Comparison of ENCODE assay signal across 2 cellular contexts in the genomic region with DNA sequence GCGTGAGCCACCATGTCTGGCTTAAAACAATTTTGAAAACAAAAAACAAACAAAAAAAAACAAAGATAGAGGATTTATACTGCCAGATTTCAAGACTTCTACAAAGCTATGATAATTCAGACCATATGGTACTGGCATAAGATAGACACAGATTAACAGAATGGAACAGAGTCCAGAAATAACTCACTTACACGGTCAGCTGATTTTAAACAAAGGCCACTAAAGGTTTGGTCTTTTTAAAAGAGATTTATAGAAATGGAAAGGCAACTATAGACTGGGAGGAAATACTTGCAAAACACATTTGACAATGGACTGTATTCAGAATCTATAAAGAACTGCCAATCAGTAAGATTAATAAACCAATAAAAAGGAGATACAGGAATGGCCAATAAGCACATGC.
A peak's percentile ranks its signal among the peaks of the same experiment; 100 is the strongest.
TF ChIP-seq lines count a peak whose summit lies in the region.

No MANE protein-coding gene starts in this region.

TF ChIP-seq in GM23338, 12 proteins besides CTCF, POLR2A, EP300 and RAD21 (continues in another document):
- TF ChIP-seq ZNF114 (CRISPR knock-in tag; IDR thresholded peaks at IDR 0.05): no peak
- TF ChIP-seq, protein P1, sequence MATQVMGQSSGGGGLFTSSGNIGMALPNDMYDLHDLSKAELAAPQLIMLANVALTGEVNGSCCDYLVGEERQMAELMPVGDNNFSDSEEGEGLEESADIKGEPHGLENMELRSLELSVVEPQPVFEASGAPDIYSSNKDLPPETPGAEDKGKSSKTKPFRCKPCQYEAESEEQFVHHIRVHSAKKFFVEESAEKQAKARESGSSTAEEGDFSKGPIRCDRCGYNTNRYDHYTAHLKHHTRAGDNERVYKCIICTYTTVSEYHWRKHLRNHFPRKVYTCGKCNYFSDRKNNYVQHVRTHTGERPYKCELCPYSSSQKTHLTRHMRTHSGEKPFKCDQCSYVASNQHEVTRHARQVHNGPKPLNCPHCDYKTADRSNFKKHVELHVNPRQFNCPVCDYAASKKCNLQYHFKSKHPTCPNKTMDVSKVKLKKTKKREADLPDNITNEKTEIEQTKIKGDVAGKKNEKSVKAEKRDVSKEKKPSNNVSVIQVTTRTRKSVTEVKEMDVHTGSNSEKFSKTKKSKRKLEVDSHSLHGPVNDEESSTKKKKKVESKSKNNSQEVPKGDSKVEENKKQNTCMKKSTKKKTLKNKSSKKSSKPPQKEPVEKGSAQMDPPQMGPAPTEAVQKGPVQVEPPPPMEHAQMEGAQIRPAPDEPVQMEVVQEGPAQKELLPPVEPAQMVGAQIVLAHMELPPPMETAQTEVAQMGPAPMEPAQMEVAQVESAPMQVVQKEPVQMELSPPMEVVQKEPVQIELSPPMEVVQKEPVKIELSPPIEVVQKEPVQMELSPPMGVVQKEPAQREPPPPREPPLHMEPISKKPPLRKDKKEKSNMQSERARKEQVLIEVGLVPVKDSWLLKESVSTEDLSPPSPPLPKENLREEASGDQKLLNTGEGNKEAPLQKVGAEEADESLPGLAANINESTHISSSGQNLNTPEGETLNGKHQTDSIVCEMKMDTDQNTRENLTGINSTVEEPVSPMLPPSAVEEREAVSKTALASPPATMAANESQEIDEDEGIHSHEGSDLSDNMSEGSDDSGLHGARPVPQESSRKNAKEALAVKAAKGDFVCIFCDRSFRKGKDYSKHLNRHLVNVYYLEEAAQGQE (IDR thresholded peaks at IDR 0.05; ENCODE audit: unreplicated experiment): no peak
- no peak for TF ChIP-seq CREB1 (CRISPR knock-in tag; IDR thresholded peaks at IDR 0.05; ENCODE audit: low read depth)
- TF ChIP-seq, protein P2, sequence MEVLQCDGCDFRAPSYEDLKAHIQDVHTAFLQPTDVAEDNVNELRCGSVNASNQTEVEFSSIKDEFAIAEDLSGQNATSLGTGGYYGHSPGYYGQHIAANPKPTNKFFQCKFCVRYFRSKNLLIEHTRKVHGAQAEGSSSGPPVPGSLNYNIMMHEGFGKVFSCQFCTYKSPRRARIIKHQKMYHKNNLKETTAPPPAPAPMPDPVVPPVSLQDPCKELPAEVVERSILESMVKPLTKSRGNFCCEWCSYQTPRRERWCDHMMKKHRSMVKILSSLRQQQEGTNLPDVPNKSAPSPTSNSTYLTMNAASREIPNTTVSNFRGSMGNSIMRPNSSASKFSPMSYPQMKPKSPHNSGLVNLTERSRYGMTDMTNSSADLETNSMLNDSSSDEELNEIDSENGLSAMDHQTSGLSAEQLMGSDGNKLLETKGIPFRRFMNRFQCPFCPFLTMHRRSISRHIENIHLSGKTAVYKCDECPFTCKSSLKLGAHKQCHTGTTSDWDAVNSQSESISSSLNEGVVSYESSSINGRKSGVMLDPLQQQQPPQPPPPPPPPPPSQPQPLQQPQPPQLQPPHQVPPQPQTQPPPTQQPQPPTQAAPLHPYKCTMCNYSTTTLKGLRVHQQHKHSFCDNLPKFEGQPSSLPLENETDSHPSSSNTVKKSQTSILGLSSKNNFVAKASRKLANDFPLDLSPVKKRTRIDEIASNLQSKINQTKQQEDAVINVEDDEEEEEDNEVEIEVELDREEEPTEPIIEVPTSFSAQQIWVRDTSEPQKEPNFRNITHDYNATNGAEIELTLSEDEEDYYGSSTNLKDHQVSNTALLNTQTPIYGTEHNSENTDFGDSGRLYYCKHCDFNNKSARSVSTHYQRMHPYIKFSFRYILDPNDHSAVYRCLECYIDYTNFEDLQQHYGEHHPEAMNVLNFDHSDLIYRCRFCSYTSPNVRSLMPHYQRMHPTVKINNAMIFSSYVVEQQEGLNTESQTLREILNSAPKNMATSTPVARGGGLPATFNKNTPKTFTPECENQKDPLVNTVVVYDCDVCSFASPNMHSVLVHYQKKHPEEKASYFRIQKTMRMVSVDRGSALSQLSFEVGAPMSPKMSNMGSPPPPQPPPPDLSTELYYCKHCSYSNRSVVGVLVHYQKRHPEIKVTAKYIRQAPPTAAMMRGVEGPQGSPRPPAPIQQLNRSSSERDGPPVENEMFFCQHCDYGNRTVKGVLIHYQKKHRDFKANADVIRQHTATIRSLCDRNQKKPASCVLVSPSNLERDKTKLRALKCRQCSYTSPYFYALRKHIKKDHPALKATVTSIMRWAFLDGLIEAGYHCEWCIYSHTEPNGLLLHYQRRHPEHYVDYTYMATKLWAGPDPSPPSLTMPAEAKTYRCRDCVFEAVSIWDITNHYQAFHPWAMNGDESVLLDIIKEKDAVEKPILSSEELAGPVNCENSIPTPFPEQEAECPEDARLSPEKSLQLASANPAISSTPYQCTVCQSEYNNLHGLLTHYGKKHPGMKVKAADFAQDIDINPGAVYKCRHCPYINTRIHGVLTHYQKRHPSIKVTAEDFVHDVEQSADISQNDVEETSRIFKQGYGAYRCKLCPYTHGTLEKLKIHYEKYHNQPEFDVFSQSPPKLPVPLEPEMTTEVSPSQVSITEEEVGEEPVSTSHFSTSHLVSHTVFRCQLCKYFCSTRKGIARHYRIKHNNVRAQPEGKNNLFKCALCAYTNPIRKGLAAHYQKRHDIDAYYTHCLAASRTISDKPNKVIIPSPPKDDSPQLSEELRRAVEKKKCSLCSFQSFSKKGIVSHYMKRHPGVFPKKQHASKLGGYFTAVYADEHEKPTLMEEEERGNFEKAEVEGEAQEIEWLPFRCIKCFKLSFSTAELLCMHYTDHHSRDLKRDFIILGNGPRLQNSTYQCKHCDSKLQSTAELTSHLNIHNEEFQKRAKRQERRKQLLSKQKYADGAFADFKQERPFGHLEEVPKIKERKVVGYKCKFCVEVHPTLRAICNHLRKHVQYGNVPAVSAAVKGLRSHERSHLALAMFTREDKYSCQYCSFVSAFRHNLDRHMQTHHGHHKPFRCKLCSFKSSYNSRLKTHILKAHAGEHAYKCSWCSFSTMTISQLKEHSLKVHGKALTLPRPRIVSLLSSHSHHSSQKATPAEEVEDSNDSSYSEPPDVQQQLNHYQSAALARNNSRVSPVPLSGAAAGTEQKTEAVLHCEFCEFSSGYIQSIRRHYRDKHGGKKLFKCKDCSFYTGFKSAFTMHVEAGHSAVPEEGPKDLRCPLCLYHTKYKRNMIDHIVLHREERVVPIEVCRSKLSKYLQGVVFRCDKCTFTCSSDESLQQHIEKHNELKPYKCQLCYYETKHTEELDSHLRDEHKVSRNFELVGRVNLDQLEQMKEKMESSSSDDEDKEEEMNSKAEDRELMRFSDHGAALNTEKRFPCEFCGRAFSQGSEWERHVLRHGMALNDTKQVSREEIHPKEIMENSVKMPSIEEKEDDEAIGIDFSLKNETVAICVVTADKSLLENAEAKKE (CRISPR knock-in tag; IDR thresholded peaks at IDR 0.05): no peak
- TF ChIP-seq POLR2AphosphoS5 (IDR thresholded peaks at IDR 0.05; ENCODE audit: low read depth): no peak
- no peak for TF ChIP-seq JUNB (IDR thresholded peaks at IDR 0.05; ENCODE audit: unreplicated experiment)
- no peak for TF ChIP-seq EZH2 (IDR thresholded peaks at IDR 0.05; ENCODE audit: low read depth, unreplicated experiment)
- TF ChIP-seq EZH2phosphoT487 (IDR thresholded peaks at IDR 0.05; ENCODE audit: unreplicated experiment): no peak
- no peak for TF ChIP-seq ZNF331 (CRISPR knock-in tag; IDR thresholded peaks at IDR 0.05; ENCODE audit: low read depth)
- TF ChIP-seq, protein P3, sequence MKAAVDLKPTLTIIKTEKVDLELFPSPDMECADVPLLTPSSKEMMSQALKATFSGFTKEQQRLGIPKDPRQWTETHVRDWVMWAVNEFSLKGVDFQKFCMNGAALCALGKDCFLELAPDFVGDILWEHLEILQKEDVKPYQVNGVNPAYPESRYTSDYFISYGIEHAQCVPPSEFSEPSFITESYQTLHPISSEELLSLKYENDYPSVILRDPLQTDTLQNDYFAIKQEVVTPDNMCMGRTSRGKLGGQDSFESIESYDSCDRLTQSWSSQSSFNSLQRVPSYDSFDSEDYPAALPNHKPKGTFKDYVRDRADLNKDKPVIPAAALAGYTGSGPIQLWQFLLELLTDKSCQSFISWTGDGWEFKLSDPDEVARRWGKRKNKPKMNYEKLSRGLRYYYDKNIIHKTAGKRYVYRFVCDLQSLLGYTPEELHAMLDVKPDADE (IDR thresholded peaks at IDR 0.05): no peak

TF ChIP-seq in GM12878, 131 proteins besides CTCF, POLR2A, EP300 and RAD21:
- TF ChIP-seq, protein P4, sequence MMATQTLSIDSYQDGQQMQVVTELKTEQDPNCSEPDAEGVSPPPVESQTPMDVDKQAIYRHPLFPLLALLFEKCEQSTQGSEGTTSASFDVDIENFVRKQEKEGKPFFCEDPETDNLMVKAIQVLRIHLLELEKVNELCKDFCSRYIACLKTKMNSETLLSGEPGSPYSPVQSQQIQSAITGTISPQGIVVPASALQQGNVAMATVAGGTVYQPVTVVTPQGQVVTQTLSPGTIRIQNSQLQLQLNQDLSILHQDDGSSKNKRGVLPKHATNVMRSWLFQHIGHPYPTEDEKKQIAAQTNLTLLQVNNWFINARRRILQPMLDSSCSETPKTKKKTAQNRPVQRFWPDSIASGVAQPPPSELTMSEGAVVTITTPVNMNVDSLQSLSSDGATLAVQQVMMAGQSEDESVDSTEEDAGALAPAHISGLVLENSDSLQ (IDR thresholded peaks at IDR 0.05): 0 out of 2 replicates have a peak, but pooled peaks have one; percentile 15
- peak; percentile 11; the same call in 1 of the 2 replicates for TF ChIP-seq MTA2 (IDR thresholded peaks at IDR 0.05; ENCODE audit: low read depth)
- TF ChIP-seq FOS (IDR thresholded peaks at IDR 0.05; ENCODE audit: borderline replicate concordance, extremely low read depth, insufficient read length): no peak
- 0 out of 2 replicates have a peak, but pooled peaks have one; percentile 26 for TF ChIP-seq MEF2A (IDR thresholded peaks at IDR 0.05; ENCODE audit: insufficient read depth, low read depth, low read length)
